10 cellular contexts compared by ENCODE assay signal in genomic region chr7:55129409-55130078, GRCh38.
DNase-seq lines count a peak whose midpoint lies in the region; ATAC-seq, FAIRE-seq and TF ChIP-seq lines count a peak whose summit lies in the region.
"Had no signal": no experiment of that assay in that cellular context is flagged by ENCODE, and none has a peak within 500 bp of the region (broad histone marks: within the 10 kb centered on the region; RNA-seq: fewer than 3 reads in every experiment).

No MANE protein-coding gene starts in this region.

- H3K27ac ChIP-seq in IMR-90 (ENCODE audit: insufficient read depth, low read length) (peak overlapping the region; percentile 99), keratinocyte (ENCODE audit: control insufficient read depth, insufficient read depth, low read length) (peak overlapping the region; percentile 99), suprapubic skin (peak overlapping the region; percentile 91)

- CTCF ChIA-PET in IMR-90 (lab: Yijun Ruan, JAX) = interaction anchor here (0.9 to 2.0 kb wide), 3 partner anchors 20 to 341 kb away, joined by 3 to 7 read pairs (median 3); no protein-coding TSS in a partner anchor

- WGBS in IMR-90 (ENCODE audit: extremely low coverage in 2 of 2, insufficient read length in 1 of 2), 2 experiments = 83% methylated on average over 1 of the region's 4 CpGs; no CpG with 5 or more reads in 1 of the 2 experiments
- WGBS in suprapubic skin = 52% methylated on average over 4 of the region's 4 CpGs

- in situ Hi-C loops in IMR-90 (cut with MboI; ENCODE audit: low sequenced_read_pairs) = no loop called here
- in situ Hi-C loops in astrocyte of the spinal cord (cut with HindIII; ENCODE audit: low sequenced_read_pairs) = no loop called here

- H3K4me1 ChIP-seq in IMR-90 (ENCODE audit: control insufficient read depth, insufficient read depth, low read length) (peaks cover 63% of the 10 kb centered on the region), keratinocyte (ENCODE audit: control insufficient read depth, extremely low read depth, insufficient read depth, low read length) (peaks cover 95% of the 10 kb centered on the region), suprapubic skin (peaks cover 96% of the 10 kb centered on the region)

- FAIRE-seq in keratinocyte (lab: Jason Lieb, UNC) = peak; percentile 73

- H4K20me1 ChIP-seq in IMR-90 (ENCODE audit: insufficient read depth, low read length) (no peaks in the 10 kb centered on the region), keratinocyte (ENCODE audit: control insufficient read depth, extremely low read depth, insufficient read depth, low read length) (peaks cover 3% of the 10 kb centered on the region)

- TF ChIP-seq CTCF in IMR-90 (conservative IDR thresholded peaks at IDR 0.05; ENCODE audit: low read depth, low read length) (no peak), astrocyte of the spinal cord (IDR thresholded peaks at IDR 0.05; ENCODE audit: low read depth, low read length) (no peak), keratinocyte (optimal IDR thresholded peaks at IDR 0.05 in 1 of 3, IDR thresholded peaks at IDR 0.05 in 1 of 3, conservative IDR thresholded peaks at IDR 0.05 in 1 of 3; ENCODE audit: extremely low read depth in 1 of 3, insufficient read depth in 2 of 3, low read length in 3 of 3) (no peak), suprapubic skin (IDR thresholded peaks at IDR 0.05) (no peak)

- peak overlapping the region; percentile 81 for H4K5ac ChIP-seq in IMR-90 (ENCODE audit: low read depth, low read length)

- peak overlapping the region; percentile 54 to 92 for H4K8ac ChIP-seq in IMR-90 (ENCODE audit: low read depth in 2 of 2, low read length in 2 of 2)

- H3K9me1 ChIP-seq in IMR-90 (ENCODE audit: insufficient read depth, low read length) = peaks cover 17% of the 10 kb centered on the region
- H3K9me1 ChIP-seq in keratinocyte (ENCODE audit: control insufficient read depth, extremely low read depth, insufficient read depth, low read length) = peaks cover 3% of the 10 kb centered on the region

- H3K4ac ChIP-seq in IMR-90 (ENCODE audit: low read depth, low read length) = peak overlapping the region; percentile 94

- H3K4me3 ChIP-seq in IMR-90 (ENCODE audit: insufficient read depth, low read depth, low read length) (no peak overlapping the region), astrocyte of the spinal cord (ENCODE audit: low read depth, low read length) (no peak overlapping the region), keratinocyte (ENCODE audit: control insufficient read depth in 2 of 3, extremely low read depth in 1 of 3, insufficient read depth in 2 of 3, low read depth in 1 of 3, low read length in 3 of 3) (no peak overlapping the region), suprapubic skin (no peak overlapping the region)

- no TSS peak for BruUV-seq in IMR-90 (replicated peaks; lab: Mats Ljungman, UMichigan)

- H2BK20ac ChIP-seq in IMR-90 (ENCODE audit: low read depth, low read length) = peak overlapping the region; percentile 94

- no peak for TF ChIP-seq EP300 in suprapubic skin (IDR thresholded peaks at IDR 0.05)

- H3K27me3 ChIP-seq in IMR-90 (ENCODE audit: control insufficient read depth, insufficient read depth, low read length) (no peaks in the 10 kb centered on the region), keratinocyte (ENCODE audit: control insufficient read depth, extremely low read depth, insufficient read depth, low read length) (no peaks in the 10 kb centered on the region), suprapubic skin (no peaks in the 10 kb centered on the region)

- dilution Hi-C loops in IMR-90 (cut with HindIII; ENCODE audit: low sequenced_read_pairs, unreplicated experiment) = no loop called here
- dilution Hi-C loops in keratinocyte (cut with MboI; ENCODE audit: extremely low pct_ligation_motif_present, low sequenced_read_pairs) = no loop called here

- no peak overlapping the region for H2AFZ ChIP-seq in IMR-90 (replicated peaks; ENCODE audit: low read length, poor library complexity)
- H2AFZ ChIP-seq in keratinocyte (ENCODE audit: control insufficient read depth, low read length) = no peak overlapping the region

- peak overlapping the region; percentile 29 for H2AK9ac ChIP-seq in IMR-90 (replicated peaks; ENCODE audit: low read depth, low read length, poor library complexity)

- H2BK120ac ChIP-seq in IMR-90 (ENCODE audit: low read depth, low read length) = peak overlapping the region; percentile 96

- DNase-seq in IMR-90 (peak; percentile 79), astrocyte of the spinal cord (ENCODE audit: low read depth, low spot score) (peak; percentile 63), keratinocyte (ENCODE audit: low read depth, low spot score) (no peak), suprapubic skin (ENCODE audit: low spot score in 2 of 2) (peak in 1 of 2 donors; percentile 59), T1000 (lab: John Stamatoyannopoulos, UW) (no peak), iPS-NIHi7 (ENCODE audit: extremely low spot score) (no peak)
- DNase-seq: naive B cell; NK-92 treated with Interleukin-12 subunit alpha and Interleukin-12 subunit beta, amount 100 ng/mL, for 24 hours had no signal

- H3K18ac ChIP-seq in IMR-90 (ENCODE audit: low read depth, low read length) = peak overlapping the region; percentile 80

- POLR2A ChIA-PET in IMR-90 (lab: Charles Lee; ENCODE audit: unreplicated experiment) = no interaction called here

- H2BK5ac ChIP-seq in IMR-90 (ENCODE audit: low read depth, low read length, poor library complexity, severe bottlenecking) = peak overlapping the region; percentile 97

- H3K23ac ChIP-seq in IMR-90 (ENCODE audit: low read depth, low read length) = peak overlapping the region; percentile 98

- TF ChIP-seq POLR2A in IMR-90 (IDR thresholded peaks at IDR 0.05; ENCODE audit: low read depth, low read length) (no peak; the same call in 1 of the 2 replicates), suprapubic skin (IDR thresholded peaks at IDR 0.05) (no peak)

- H4K91ac ChIP-seq in IMR-90 (ENCODE audit: insufficient read depth, low read depth, low read length) = peak overlapping the region; percentile 97

- peak overlapping the region; percentile 45; the same call in 1 of the 2 replicates for H3K9ac ChIP-seq in IMR-90 (ENCODE audit: low read depth, low read length)
- peak overlapping the region; percentile 92 for H3K9ac ChIP-seq in keratinocyte (ENCODE audit: control insufficient read depth, extremely low read depth, insufficient read depth, low read length)

- H3K79me2 ChIP-seq in keratinocyte (ENCODE audit: control insufficient read depth, insufficient read depth, low read length) = peaks cover 58% of the 10 kb centered on the region

- ATAC-seq in IMR-90 (ENCODE audit: low read depth) (no peak), HG03520 (IDR thresholded peaks at IDR 0.05; ENCODE audit: unreplicated experiment) (no peak), HG03378 (IDR thresholded peaks at IDR 0.05; ENCODE audit: unreplicated experiment) (no peak)

- no peaks in the 10 kb centered on the region for H3K9me3 ChIP-seq in IMR-90 (ENCODE audit: control insufficient read depth, insufficient read depth, low read length)
- no peaks in the 10 kb centered on the region for H3K9me3 ChIP-seq in keratinocyte (ENCODE audit: control insufficient read depth, low read depth, low read length)
- no peaks in the 10 kb centered on the region for H3K9me3 ChIP-seq in suprapubic skin

- H2AK5ac ChIP-seq in IMR-90 (ENCODE audit: low read depth, low read length) = peak overlapping the region; percentile 99

- intact Hi-C loops in IMR-90 (cut with micrococcal nuclease) = loop anchor here (1.0 to 5.0 kb wide), 3 partner anchors 64 to 207 kb away; no protein-coding TSS in a partner anchor

- H3K79me1 ChIP-seq in IMR-90 (ENCODE audit: low read depth in 1 of 2, low read length in 2 of 2) = peaks cover 23 to 76% of the 10 kb centered on the region in 2 experiments

- TF ChIP-seq RAD21 in IMR-90 (IDR thresholded peaks at IDR 0.05; ENCODE audit: low read length) = no peak

- H3K56ac ChIP-seq in IMR-90 (ENCODE audit: extremely low read depth, insufficient read depth, low read length) = peak overlapping the region; percentile 87

- peak overlapping the region; percentile 95; the same call in 2 of the 3 replicates for H2BK15ac ChIP-seq in IMR-90 (ENCODE audit: low read depth, low read length)

- H3K36me3 ChIP-seq in IMR-90 (ENCODE audit: control insufficient read depth, insufficient read depth, low read length) (peaks cover 7% of the 10 kb centered on the region), keratinocyte (ENCODE audit: control insufficient read depth in 2 of 2, extremely low read depth in 1 of 2, insufficient read depth in 2 of 2, low read length in 2 of 2) (peaks cover 8 to 22% of the 10 kb centered on the region in 2 experiments), suprapubic skin (no peaks in the 10 kb centered on the region)

- H3K14ac ChIP-seq in IMR-90 (replicated peaks; ENCODE audit: low read depth, low read length) = peak overlapping the region; percentile 92

- H3K4me2 ChIP-seq in IMR-90 (ENCODE audit: low read depth, low read length) (peak overlapping the region; percentile 26), keratinocyte (ENCODE audit: control insufficient read depth, extremely low read depth, insufficient read depth, low read depth, low read length) (peak overlapping the region; percentile 80)

TF ChIP-seq in IMR-90, 13 proteins besides CTCF, POLR2A, EP300 and RAD21:
- peak; percentile 7; the same call in 1 of the 2 replicates for TF ChIP-seq FOS (IDR thresholded peaks at IDR 0.05; ENCODE audit: low read depth, low read length)
- TF ChIP-seq MXI1 (IDR thresholded peaks at IDR 0.05; ENCODE audit: borderline replicate concordance, low read depth, low read length) = no peak
- peak; percentile 77 for TF ChIP-seq CEBPB (IDR thresholded peaks at IDR 0.05; ENCODE audit: low read depth, low read length)
TF ChIP-seq in IMR-90: peak in this region for 2.

Comparison
In these comparisons a context has a peak if more than half of its experiments do, and no peak if none do; other contexts are left out.
1. DNase-seq: peak in IMR-90 (single experiment) and astrocyte of the spinal cord (single experiment); none in keratinocyte (single experiment), T1000 (single experiment) and iPS-NIHi7 (single experiment).
2. Peak in every context shown above with its lines, with median percentiles within 50 percentile points of each other: H3K27ac ChIP-seq.